ENCODE assay signal across 1 cellular context in the genomic region with DNA sequence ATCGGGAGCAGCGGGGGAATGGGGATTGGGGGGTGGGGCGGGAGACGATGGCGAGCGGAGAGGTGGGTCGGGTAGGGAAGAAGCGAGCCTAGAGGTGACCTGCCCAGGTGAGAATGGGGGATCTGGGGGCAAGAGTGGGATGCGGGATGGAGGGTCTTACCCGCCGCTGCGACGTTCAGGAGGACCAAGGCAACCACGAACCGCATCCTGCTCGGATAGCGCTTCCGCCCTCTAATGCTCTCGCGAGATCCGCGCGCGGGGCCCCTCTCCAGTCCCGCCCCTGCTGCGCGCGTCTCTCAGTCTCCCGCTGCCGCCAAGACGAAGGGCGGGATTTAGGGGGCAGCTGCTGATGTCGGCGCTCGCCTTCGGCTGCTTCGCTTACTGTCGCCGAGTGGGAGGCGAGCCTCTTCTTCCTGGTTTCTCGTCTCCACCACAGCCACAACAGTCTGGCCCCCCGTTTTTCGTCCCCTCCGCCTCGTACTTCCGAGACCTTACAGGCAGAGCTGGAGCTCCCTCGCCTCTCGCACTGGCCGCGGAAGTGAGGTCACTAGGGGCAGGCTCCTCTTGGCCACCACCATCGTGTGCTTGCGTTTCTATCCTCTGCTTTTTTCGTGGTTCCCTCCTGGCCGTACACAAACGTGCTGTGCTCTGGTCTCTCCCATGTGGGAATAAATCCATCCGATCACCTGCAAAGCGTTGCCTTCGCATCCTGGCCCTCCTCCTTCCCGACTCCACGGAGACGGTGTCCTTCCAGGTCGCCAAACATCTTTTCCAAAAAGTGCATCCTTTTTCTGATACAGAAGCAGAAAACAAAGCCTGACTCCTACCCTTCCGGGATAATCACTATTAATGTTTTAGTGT.
TF ChIP-seq lines count a peak whose summit lies in the region.

A gene (minus strand): TSS at position 233 of the 861 bp plus-strand sequence. CDS start 27 bp downstream, at position 206.

TF ChIP-seq in K562, 482 proteins besides CTCF, POLR2A, EP300 and RAD21 (continued from another document and continues in another):
- TF ChIP-seq, protein P1, sequence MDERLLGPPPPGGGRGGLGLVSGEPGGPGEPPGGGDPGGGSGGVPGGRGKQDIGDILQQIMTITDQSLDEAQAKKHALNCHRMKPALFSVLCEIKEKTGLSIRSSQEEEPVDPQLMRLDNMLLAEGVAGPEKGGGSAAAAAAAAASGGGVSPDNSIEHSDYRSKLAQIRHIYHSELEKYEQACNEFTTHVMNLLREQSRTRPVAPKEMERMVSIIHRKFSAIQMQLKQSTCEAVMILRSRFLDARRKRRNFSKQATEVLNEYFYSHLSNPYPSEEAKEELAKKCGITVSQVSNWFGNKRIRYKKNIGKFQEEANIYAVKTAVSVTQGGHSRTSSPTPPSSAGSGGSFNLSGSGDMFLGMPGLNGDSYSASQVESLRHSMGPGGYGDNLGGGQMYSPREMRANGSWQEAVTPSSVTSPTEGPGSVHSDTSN (CRISPR knock-in tag; IDR thresholded peaks at IDR 0.05; ENCODE audit: low read depth) = no peak
- TF ChIP-seq, protein P1 (tag; conservative IDR thresholded peaks at IDR 0.05; ENCODE audit: low read depth) = no peak
- TF ChIP-seq TARDBP (IDR thresholded peaks at IDR 0.05) (no peak), SMAD2 (IDR thresholded peaks at IDR 0.05; ENCODE audit: low read depth, low read length) (no peak), IFI16 (CRISPR knock-in tag; IDR thresholded peaks at IDR 0.05) (no peak), XRCC5 (IDR thresholded peaks at IDR 0.05; ENCODE audit: low read depth, low read length) (no peak), BCL6 (CRISPR knock-in tag; IDR thresholded peaks at IDR 0.05) (no peak), CBX5 (IDR thresholded peaks at IDR 0.05; ENCODE audit: borderline replicate concordance, low read depth) (no peak), EP400 (IDR thresholded peaks at IDR 0.05) (peak; percentile 92), MAZ (CRISPR knock-in tag; conservative IDR thresholded peaks at IDR 0.05 in 1 of 2, IDR thresholded peaks at IDR 0.05 in 1 of 2) (peak; percentile 71 to 89), DDX20 (tag; IDR thresholded peaks at IDR 0.05; ENCODE audit: low read depth) (no peak), NUFIP1 (IDR thresholded peaks at IDR 0.05; ENCODE audit: partially characterized antibody) (no peak), MYNN (IDR thresholded peaks at IDR 0.05) (no peak), MYNN (CRISPR knock-in tag; IDR thresholded peaks at IDR 0.05) (no peak), PHB (CRISPR knock-in tag; IDR thresholded peaks at IDR 0.05) (no peak), C11orf30 (IDR thresholded peaks at IDR 0.05; ENCODE audit: low read depth) (no peak; the same call in 1 of the 2 replicates), SRSF3 (IDR thresholded peaks at IDR 0.05; ENCODE audit: insufficient read depth, low read length) (no peak), FOXM1 (IDR thresholded peaks at IDR 0.05; ENCODE audit: low read depth) (no peak), FOXM1 (CRISPR knock-in tag; IDR thresholded peaks at IDR 0.05; ENCODE audit: low read depth) (no peak), ZNF57 (CRISPR knock-in tag; IDR thresholded peaks at IDR 0.05) (no peak), KLF10 (CRISPR knock-in tag; IDR thresholded peaks at IDR 0.05) (no peak), MAFF (IDR thresholded peaks at IDR 0.05; ENCODE audit: low read length) (peak; percentile 2; the same call in 1 of the 2 replicates)
- TF ChIP-seq, protein P2, sequence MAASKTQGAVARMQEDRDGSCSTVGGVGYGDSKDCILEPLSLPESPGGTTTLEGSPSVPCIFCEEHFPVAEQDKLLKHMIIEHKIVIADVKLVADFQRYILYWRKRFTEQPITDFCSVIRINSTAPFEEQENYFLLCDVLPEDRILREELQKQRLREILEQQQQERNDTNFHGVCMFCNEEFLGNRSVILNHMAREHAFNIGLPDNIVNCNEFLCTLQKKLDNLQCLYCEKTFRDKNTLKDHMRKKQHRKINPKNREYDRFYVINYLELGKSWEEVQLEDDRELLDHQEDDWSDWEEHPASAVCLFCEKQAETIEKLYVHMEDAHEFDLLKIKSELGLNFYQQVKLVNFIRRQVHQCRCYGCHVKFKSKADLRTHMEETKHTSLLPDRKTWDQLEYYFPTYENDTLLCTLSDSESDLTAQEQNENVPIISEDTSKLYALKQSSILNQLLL (CRISPR knock-in tag; IDR thresholded peaks at IDR 0.05; ENCODE audit: borderline replicate concordance) = no peak
- TF ChIP-seq, protein P3, sequence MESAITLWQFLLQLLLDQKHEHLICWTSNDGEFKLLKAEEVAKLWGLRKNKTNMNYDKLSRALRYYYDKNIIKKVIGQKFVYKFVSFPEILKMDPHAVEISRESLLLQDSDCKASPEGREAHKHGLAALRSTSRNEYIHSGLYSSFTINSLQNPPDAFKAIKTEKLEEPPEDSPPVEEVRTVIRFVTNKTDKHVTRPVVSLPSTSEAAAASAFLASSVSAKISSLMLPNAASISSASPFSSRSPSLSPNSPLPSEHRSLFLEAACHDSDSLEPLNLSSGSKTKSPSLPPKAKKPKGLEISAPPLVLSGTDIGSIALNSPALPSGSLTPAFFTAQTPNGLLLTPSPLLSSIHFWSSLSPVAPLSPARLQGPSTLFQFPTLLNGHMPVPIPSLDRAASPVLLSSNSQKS (CRISPR knock-in tag; IDR thresholded peaks at IDR 0.05) = no peak
- TF ChIP-seq, protein P4, sequence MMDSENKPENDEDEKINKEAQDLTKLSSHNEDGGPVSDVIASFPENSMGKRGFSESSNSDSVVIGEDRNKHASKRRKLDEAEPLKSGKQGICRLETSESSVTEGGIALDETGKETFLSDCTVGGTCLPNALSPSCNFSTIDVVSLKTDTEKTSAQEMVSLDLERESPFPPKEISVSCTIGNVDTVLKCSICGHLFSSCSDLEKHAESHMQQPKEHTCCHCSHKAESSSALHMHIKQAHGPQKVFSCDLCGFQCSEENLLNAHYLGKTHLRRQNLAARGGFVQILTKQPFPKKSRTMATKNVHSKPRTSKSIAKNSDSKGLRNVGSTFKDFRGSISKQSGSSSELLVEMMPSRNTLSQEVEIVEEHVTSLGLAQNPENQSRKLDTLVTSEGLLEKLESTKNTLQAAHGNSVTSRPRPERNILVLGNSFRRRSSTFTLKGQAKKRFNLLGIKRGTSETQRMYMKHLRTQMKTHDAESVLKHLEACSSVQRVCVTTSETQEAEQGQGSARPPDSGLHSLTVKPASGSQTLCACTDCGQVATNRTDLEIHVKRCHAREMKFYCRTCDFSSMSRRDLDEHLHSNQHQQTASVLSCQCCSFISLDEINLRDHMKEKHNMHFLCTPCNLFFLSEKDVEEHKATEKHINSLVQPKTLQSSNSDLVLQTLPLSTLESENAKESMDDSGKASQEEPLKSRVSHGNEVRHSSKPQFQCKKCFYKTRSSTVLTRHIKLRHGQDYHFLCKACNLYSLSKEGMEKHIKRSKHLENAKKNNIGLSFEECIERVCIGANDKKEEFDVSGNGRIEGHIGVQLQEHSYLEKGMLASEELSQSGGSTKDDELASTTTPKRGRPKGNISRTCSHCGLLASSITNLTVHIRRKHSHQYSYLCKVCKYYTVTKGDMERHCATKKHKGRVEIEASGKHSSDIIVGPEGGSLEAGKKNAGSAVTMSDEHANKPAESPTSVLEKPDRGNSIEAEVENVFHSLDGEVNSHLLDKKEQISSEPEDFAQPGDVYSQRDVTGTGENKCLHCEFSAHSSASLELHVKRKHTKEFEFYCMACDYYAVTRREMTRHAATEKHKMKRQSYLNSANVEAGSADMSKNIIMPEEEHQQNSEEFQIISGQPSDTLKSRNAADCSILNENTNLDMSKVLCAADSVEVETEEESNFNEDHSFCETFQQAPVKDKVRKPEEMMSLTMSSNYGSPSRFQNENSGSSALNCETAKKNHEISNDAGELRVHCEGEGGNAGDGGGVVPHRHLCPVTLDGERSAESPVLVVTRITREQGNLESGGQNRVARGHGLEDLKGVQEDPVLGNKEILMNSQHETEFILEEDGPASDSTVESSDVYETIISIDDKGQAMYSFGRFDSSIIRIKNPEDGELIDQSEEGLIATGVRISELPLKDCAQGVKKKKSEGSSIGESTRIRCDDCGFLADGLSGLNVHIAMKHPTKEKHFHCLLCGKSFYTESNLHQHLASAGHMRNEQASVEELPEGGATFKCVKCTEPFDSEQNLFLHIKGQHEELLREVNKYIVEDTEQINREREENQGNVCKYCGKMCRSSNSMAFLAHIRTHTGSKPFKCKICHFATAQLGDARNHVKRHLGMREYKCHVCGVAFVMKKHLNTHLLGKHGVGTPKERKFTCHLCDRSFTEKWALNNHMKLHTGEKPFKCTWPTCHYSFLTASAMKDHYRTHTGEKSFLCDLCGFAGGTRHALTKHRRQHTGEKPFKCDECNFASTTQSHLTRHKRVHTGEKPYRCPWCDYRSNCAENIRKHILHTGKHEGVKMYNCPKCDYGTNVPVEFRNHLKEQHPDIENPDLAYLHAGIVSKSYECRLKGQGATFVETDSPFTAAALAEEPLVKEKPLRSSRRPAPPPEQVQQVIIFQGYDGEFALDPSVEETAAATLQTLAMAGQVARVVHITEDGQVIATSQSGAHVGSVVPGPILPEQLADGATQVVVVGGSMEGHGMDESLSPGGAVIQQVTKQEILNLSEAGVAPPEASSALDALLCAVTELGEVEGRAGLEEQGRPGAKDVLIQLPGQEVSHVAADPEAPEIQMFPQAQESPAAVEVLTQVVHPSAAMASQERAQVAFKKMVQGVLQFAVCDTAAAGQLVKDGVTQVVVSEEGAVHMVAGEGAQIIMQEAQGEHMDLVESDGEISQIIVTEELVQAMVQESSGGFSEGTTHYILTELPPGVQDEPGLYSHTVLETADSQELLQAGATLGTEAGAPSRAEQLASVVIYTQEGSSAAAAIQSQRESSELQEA (IDR thresholded peaks at IDR 0.05; ENCODE audit: low read depth) = no peak
- TF ChIP-seq, protein P5, sequence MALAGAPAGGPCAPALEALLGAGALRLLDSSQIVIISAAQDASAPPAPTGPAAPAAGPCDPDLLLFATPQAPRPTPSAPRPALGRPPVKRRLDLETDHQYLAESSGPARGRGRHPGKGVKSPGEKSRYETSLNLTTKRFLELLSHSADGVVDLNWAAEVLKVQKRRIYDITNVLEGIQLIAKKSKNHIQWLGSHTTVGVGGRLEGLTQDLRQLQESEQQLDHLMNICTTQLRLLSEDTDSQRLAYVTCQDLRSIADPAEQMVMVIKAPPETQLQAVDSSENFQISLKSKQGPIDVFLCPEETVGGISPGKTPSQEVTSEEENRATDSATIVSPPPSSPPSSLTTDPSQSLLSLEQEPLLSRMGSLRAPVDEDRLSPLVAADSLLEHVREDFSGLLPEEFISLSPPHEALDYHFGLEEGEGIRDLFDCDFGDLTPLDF (CRISPR knock-in tag; IDR thresholded peaks at IDR 0.05) = peak; percentile 91
- TF ChIP-seq, protein P6, sequence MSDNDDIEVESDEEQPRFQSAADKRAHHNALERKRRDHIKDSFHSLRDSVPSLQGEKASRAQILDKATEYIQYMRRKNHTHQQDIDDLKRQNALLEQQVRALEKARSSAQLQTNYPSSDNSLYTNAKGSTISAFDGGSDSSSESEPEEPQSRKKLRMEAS (CRISPR knock-in tag; IDR thresholded peaks at IDR 0.05) = peak; percentile 61; the same call in 1 of the 2 replicates
- TF ChIP-seq, protein P7, sequence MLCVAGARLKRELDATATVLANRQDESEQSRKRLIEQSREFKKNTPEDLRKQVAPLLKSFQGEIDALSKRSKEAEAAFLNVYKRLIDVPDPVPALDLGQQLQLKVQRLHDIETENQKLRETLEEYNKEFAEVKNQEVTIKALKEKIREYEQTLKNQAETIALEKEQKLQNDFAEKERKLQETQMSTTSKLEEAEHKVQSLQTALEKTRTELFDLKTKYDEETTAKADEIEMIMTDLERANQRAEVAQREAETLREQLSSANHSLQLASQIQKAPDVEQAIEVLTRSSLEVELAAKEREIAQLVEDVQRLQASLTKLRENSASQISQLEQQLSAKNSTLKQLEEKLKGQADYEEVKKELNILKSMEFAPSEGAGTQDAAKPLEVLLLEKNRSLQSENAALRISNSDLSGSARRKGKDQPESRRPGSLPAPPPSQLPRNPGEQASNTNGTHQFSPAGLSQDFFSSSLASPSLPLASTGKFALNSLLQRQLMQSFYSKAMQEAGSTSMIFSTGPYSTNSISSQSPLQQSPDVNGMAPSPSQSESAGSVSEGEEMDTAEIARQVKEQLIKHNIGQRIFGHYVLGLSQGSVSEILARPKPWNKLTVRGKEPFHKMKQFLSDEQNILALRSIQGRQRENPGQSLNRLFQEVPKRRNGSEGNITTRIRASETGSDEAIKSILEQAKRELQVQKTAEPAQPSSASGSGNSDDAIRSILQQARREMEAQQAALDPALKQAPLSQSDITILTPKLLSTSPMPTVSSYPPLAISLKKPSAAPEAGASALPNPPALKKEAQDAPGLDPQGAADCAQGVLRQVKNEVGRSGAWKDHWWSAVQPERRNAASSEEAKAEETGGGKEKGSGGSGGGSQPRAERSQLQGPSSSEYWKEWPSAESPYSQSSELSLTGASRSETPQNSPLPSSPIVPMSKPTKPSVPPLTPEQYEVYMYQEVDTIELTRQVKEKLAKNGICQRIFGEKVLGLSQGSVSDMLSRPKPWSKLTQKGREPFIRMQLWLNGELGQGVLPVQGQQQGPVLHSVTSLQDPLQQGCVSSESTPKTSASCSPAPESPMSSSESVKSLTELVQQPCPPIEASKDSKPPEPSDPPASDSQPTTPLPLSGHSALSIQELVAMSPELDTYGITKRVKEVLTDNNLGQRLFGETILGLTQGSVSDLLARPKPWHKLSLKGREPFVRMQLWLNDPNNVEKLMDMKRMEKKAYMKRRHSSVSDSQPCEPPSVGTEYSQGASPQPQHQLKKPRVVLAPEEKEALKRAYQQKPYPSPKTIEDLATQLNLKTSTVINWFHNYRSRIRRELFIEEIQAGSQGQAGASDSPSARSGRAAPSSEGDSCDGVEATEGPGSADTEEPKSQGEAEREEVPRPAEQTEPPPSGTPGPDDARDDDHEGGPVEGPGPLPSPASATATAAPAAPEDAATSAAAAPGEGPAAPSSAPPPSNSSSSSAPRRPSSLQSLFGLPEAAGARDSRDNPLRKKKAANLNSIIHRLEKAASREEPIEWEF (CRISPR knock-in tag; IDR thresholded peaks at IDR 0.05) = no peak
- TF ChIP-seq, protein P8, sequence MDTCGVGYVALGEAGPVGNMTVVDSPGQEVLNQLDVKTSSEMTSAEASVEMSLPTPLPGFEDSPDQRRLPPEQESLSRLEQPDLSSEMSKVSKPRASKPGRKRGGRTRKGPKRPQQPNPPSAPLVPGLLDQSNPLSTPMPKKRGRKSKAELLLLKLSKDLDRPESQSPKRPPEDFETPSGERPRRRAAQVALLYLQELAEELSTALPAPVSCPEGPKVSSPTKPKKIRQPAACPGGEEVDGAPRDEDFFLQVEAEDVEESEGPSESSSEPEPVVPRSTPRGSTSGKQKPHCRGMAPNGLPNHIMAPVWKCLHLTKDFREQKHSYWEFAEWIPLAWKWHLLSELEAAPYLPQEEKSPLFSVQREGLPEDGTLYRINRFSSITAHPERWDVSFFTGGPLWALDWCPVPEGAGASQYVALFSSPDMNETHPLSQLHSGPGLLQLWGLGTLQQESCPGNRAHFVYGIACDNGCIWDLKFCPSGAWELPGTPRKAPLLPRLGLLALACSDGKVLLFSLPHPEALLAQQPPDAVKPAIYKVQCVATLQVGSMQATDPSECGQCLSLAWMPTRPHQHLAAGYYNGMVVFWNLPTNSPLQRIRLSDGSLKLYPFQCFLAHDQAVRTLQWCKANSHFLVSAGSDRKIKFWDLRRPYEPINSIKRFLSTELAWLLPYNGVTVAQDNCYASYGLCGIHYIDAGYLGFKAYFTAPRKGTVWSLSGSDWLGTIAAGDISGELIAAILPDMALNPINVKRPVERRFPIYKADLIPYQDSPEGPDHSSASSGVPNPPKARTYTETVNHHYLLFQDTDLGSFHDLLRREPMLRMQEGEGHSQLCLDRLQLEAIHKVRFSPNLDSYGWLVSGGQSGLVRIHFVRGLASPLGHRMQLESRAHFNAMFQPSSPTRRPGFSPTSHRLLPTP (IDR thresholded peaks at IDR 0.05; ENCODE audit: borderline replicate concordance, extremely low read depth, insufficient read length) = no peak
